1 cellular context compared by ENCODE assay signal in the genomic region with DNA sequence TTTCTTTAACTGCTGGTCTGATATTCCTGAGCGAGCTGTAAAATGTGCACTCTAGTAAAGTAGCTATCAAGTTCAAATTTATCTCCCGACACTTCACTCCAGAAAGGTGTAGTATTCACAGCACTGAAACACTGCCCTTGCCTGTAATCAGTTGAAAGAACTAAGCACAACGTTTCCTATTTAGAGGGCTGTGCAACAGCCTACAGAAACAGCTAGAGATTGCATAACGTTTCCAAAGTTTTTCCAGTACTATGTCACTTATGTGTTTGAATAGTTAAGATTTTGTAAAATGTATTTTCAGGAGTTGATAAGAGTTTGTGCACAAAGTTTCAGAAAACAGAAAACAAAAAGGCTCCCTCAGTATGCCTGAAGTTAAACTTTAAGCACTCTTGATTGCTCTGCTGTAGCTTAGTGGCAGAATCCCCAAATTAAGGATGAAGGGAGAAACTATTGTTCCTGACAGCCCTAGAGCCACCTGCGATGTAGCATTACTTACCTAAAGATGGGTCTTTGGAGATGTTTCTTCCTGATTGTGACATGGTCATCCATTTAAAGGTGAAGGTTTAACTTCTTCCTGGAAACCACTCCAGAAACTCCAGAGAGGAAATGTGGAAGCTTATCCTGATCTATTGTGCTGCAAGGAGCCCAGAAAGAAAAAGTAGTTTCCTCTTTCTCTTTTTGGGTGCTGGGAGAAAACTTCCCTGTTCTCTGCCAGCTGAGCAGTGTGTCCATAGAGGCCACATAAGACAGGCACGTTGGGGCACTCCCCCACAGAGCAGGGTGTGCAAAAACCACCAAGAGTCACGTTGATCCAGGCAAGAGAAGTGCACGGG.
TF ChIP-seq lines count a peak whose summit lies in the region.

No MANE protein-coding gene starts in this region.

TF ChIP-seq in IMR-90, 13 proteins besides CTCF, POLR2A, EP300 and RAD21 (continued from another document):
- peak; percentile 86 for TF ChIP-seq CEBPB (IDR thresholded peaks at IDR 0.05; ENCODE audit: low read depth, low read length)
TF ChIP-seq in IMR-90: peak in this region for 1.
